ENCODE assay signal across 23 cellular contexts in the genomic region with DNA sequence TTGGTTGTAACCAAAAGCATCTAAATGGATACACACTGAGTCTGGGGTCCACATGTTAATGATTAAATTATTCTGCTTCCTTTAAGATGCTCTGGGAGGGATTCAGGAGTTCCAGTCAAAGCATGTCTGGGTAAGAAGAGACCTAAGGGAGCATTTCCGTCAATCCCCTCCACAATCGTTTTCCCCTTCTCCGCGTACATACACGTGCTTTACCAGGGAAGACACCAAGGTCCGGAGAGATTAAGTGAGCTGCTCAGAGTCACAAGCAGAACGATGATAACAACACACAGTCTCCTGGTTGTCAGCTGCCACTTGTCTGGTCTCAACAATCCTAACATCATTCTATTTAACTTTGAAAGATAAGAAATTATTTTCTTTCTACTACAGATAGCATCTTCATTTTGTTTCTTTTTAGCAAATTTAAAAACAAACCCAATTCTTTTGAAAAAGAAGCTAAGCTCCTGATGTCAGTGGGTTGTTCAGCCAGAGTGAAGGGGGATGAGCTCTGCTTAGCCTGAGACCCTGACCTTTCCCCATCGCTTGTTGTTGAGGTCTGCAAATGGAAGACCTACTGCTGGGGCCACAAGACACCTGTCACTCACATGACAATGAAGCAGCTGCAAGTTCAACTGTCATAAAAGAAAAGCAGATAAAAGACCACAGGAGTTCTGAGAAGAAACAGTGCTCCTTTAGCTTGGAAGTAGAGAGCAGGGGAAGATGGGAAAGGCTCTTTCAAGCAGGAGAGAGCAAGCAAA. TPM values are rescaled to one million over a fixed set of nuclear protein-coding genes. Genes with fewer than 3 reads are reported as not detected.
DNase-seq lines count a peak whose midpoint lies in the region; ATAC-seq and TF ChIP-seq lines count a peak whose summit lies in the region.
"Had no signal": no experiment of that assay in that cellular context is flagged by ENCODE, and none has a peak within 500 bp of the region (broad histone marks: within the 10 kb centered on the region; RNA-seq: fewer than 3 reads in every experiment).

No MANE protein-coding gene starts in this region.

- no peaks in the 10 kb centered on the region for H3K27me3 ChIP-seq in SJCRH30
- H3K27me3 ChIP-seq in tibial nerve: no peaks in the 10 kb centered on the region
- no peaks in the 10 kb centered on the region for H3K27me3 ChIP-seq in brain microvascular endothelial cell (replicated peaks)
- H3K27me3 ChIP-seq: upper lobe of right lung had no signal

- H3K4me3 Mint-ChIP-seq in activated CD8-positive, alpha-beta T cell treated with anti-CD3 and anti-CD28 coated beads for 36 hours: no peak overlapping the region
- no peak overlapping the region for H3K4me3 Mint-ChIP-seq in activated CD8-positive, alpha-beta T cell treated with anti-CD3 and anti-CD28 coated beads, Interleukin-2, amount 10 ng/mL, durations not matched to agents 7 days and 5 days
- H3K4me3 Mint-ChIP-seq in stimulated activated memory B cell treated with anti-CD40 and anti-IgM and Interleukin-4, amounts not matched to agents 10 μg/mL and 1 μg/mL and 100 μg/mL, for 72 hours: no peak overlapping the region
- H3K4me3 Mint-ChIP-seq: activated T-cell treated with anti-CD3 and anti-CD28 coated beads, Interleukin-2, amount 50 U/mL, for 24 hours; T-helper 1 cell treated with Interleukin-12 subunit alpha and Interleukin-12 subunit beta and Interleukin-4 antibody, amounts not matched to agents 30 μg/mL and 1 μg/mL, for 36 hours had no signal

- 85 to 86% methylated on average over 8 of the region's 8 CpGs for WGBS in tibial nerve, 2 donors

- peaks cover 45% of the 10 kb centered on the region for H3K4me1 Mint-ChIP-seq in activated CD8-positive, alpha-beta T cell treated with anti-CD3 and anti-CD28 coated beads for 36 hours (ENCODE audit: low read depth)
- H3K4me1 Mint-ChIP-seq in activated CD8-positive, alpha-beta T cell treated with anti-CD3 and anti-CD28 coated beads, Interleukin-2, amount 10 ng/mL, durations not matched to agents 7 days and 5 days (ENCODE audit: low read depth): peaks cover 61% of the 10 kb centered on the region
- H3K4me1 Mint-ChIP-seq in stimulated activated memory B cell treated with anti-CD40 and anti-IgM and Interleukin-4, amounts not matched to agents 10 μg/mL and 1 μg/mL and 100 μg/mL, for 72 hours: peaks cover 36% of the 10 kb centered on the region

- intact Hi-C loops in activated CD8-positive, alpha-beta T cell treated with anti-CD3 and anti-CD28 coated beads for 36 hours (cut with micrococcal nuclease): no loop called here

- no peak for DNase-seq in activated CD8-positive, alpha-beta T cell treated with anti-CD3 and anti-CD28 coated beads for 36 hours
- no peak for DNase-seq in activated CD8-positive, alpha-beta T cell treated with anti-CD3 and anti-CD28 coated beads, Interleukin-2, amount 10 ng/mL, durations not matched to agents 7 days and 5 days
- peak in 1 of 2 experiments; percentile 53 for DNase-seq in SJCRH30
- peak; percentile 34 for DNase-seq in iPS-NIHi7 (ENCODE audit: extremely low spot score)
- DNase-seq in tibial nerve (ENCODE audit: low spot score in 2 of 2): no peak
- DNase-seq in brain microvascular endothelial cell: no peak
- DNase-seq in activated CD4-positive, alpha-beta T cell treated with anti-CD3 and anti-CD28 coated beads, Interleukin-2, amount 50 U/mL, for 1 hour: no peak
- DNase-seq: activated CD4-positive, alpha-beta T cell treated with anti-CD3 and anti-CD28 coated beads for 48 hours; activated T-cell treated with anti-CD3 and anti-CD28 coated beads, Interleukin-2, amount 50 U/mL, for 24 hours; amniotic stem cell; cerebellar nuclear complex; COR-L47; EL; KBM-7; mucosa of descending colon; NCI-H1417 treated with DMSO at 0.1 percent for 48 hours; NCI-H226; stimulated activated naive CD4-positive, alpha-beta T cell treated with Interleukin-2 at 50 U/mL for 16 hours; upper lobe of right lung had no signal

- in situ Hi-C loops in brain microvascular endothelial cell (cut with HindIII; ENCODE audit: low pct_ligation_motif_present, low sequenced_read_pairs): loop anchor here (10.0 kb wide), 1 partner anchor 99 kb away; no protein-coding TSS in a partner anchor

- H3K27ac Mint-ChIP-seq in activated CD8-positive, alpha-beta T cell treated with anti-CD3 and anti-CD28 coated beads for 36 hours: peak overlapping the region; percentile 26
- H3K27ac Mint-ChIP-seq in activated CD8-positive, alpha-beta T cell treated with anti-CD3 and anti-CD28 coated beads, Interleukin-2, amount 10 ng/mL, durations not matched to agents 7 days and 5 days: no peak overlapping the region
- peak overlapping the region; percentile 8 for H3K27ac Mint-ChIP-seq in stimulated activated memory B cell treated with anti-CD40 and anti-IgM and Interleukin-4, amounts not matched to agents 10 μg/mL and 1 μg/mL and 100 μg/mL, for 72 hours
- H3K27ac Mint-ChIP-seq: T-helper 1 cell treated with Interleukin-12 subunit alpha and Interleukin-12 subunit beta and Interleukin-4 antibody, amounts not matched to agents 30 μg/mL and 1 μg/mL, for 36 hours had no signal

- CTCF ChIA-PET in activated CD8-positive, alpha-beta T cell treated with anti-CD3 and anti-CD28 coated beads for 36 hours (lab: Charles Lee): interaction anchor here (0.6 to 12.6 kb wide), 5 partner anchors 16 to 97 kb away, joined by 3 to 417 read pairs (median 3); partner anchors contain the start of gene STMN1
- CTCF ChIA-PET in activated CD8-positive, alpha-beta T cell treated with anti-CD3 and anti-CD28 coated beads, Interleukin-2, amount 10 ng/mL, durations not matched to agents 7 days and 5 days (lab: Charles Lee): interaction anchor here (1.0 to 12.9 kb wide), 3 partner anchors 34 to 94 kb away, joined by 3 to 610 read pairs (median 3); partner anchors contain the start of gene STMN1

- no peak for TF ChIP-seq CTCF in activated CD8-positive, alpha-beta T cell treated with anti-CD3 and anti-CD28 coated beads for 36 hours (IDR thresholded peaks at IDR 0.05)
- no peak for TF ChIP-seq CTCF in tibial nerve (IDR thresholded peaks at IDR 0.05)
- TF ChIP-seq CTCF in brain microvascular endothelial cell (IDR thresholded peaks at IDR 0.05; ENCODE audit: low read depth, low read length, missing control alignments): no peak

- no peaks in the 10 kb centered on the region for H3K9me3 ChIP-seq in SJCRH30 (replicated peaks)
- H3K9me3 ChIP-seq in tibial nerve: no peaks in the 10 kb centered on the region
- H3K9me3 ChIP-seq: mucosa of descending colon, prostate gland, upper lobe of right lung had no signal

- no peaks in the 10 kb centered on the region for H3K27me3 Mint-ChIP-seq in activated CD8-positive, alpha-beta T cell treated with anti-CD3 and anti-CD28 coated beads for 36 hours
- no peaks in the 10 kb centered on the region for H3K27me3 Mint-ChIP-seq in activated CD8-positive, alpha-beta T cell treated with anti-CD3 and anti-CD28 coated beads, Interleukin-2, amount 10 ng/mL, durations not matched to agents 7 days and 5 days (ENCODE audit: low read depth)
- no peaks in the 10 kb centered on the region for H3K27me3 Mint-ChIP-seq in stimulated activated memory B cell treated with anti-CD40 and anti-IgM and Interleukin-4, amounts not matched to agents 10 μg/mL and 1 μg/mL and 100 μg/mL, for 72 hours
- H3K27me3 Mint-ChIP-seq: activated T-cell treated with anti-CD3 and anti-CD28 coated beads, Interleukin-2, amount 50 U/mL, for 24 hours had no signal

- H3K4me1 ChIP-seq in SJCRH30 (peaks cover 39% of the 10 kb centered on the region), tibial nerve (peaks cover 0 to 22% (median 12%) of the 10 kb centered on the region in 4 donors)
- H3K4me1 ChIP-seq: prostate gland had no signal

- POLR2A ChIA-PET in activated CD8-positive, alpha-beta T cell treated with anti-CD3 and anti-CD28 coated beads for 36 hours (lab: Charles Lee): interaction anchor here (10.0 kb wide), 1 partner anchor 92 kb away, joined by 160 read pairs; the partner anchor contains the start of gene STMN1
- POLR2A ChIA-PET in activated CD8-positive, alpha-beta T cell treated with anti-CD3 and anti-CD28 coated beads, Interleukin-2, amount 10 ng/mL, durations not matched to agents 7 days and 5 days (lab: Charles Lee): interaction anchor here (1.0 to 1.3 kb wide), 2 partner anchors 97 to 110 kb away, joined by 3 read pairs; no protein-coding TSS in a partner anchor

- H3K36me3 ChIP-seq in SJCRH30 (no peaks in the 10 kb centered on the region), tibial nerve (peaks cover 0 to 21% (median 0%) of the 10 kb centered on the region in 3 donors), brain microvascular endothelial cell (replicated peaks) (no peaks in the 10 kb centered on the region)
- H3K36me3 ChIP-seq: prostate gland had no signal

- H3K36me3 Mint-ChIP-seq in activated CD8-positive, alpha-beta T cell treated with anti-CD3 and anti-CD28 coated beads for 36 hours (ENCODE audit: low read depth): peaks cover 7% of the 10 kb centered on the region
- peaks cover 9% of the 10 kb centered on the region for H3K36me3 Mint-ChIP-seq in activated CD8-positive, alpha-beta T cell treated with anti-CD3 and anti-CD28 coated beads, Interleukin-2, amount 10 ng/mL, durations not matched to agents 7 days and 5 days (ENCODE audit: low read depth)
- H3K36me3 Mint-ChIP-seq in stimulated activated memory B cell treated with anti-CD40 and anti-IgM and Interleukin-4, amounts not matched to agents 10 μg/mL and 1 μg/mL and 100 μg/mL, for 72 hours: peaks cover 30% of the 10 kb centered on the region

- H3K27ac ChIP-seq in SJCRH30 (peak overlapping the region; percentile 8), tibial nerve (no peak overlapping the region), brain microvascular endothelial cell (no peak overlapping the region)
- H3K27ac ChIP-seq: prostate gland, upper lobe of right lung had no signal

- no peak for ATAC-seq in activated CD8-positive, alpha-beta T cell treated with anti-CD3 and anti-CD28 coated beads for 36 hours
- no peak for ATAC-seq in activated CD8-positive, alpha-beta T cell treated with anti-CD3 and anti-CD28 coated beads, Interleukin-2, amount 10 ng/mL, durations not matched to agents 7 days and 5 days
- ATAC-seq in stimulated activated memory B cell treated with anti-CD40 and anti-IgM and Interleukin-4, amounts not matched to agents 10 μg/mL and 1 μg/mL and 100 μg/mL, for 72 hours: no peak
- ATAC-seq: left lobe of liver, mucosa of descending colon, upper lobe of right lung had no signal

- TF ChIP-seq EP300 in tibial nerve (IDR thresholded peaks at IDR 0.05): no peak

- no peaks in the 10 kb centered on the region for H3K9me3 Mint-ChIP-seq in activated CD8-positive, alpha-beta T cell treated with anti-CD3 and anti-CD28 coated beads for 36 hours
- H3K9me3 Mint-ChIP-seq in activated CD8-positive, alpha-beta T cell treated with anti-CD3 and anti-CD28 coated beads, Interleukin-2, amount 10 ng/mL, durations not matched to agents 7 days and 5 days (ENCODE audit: insufficient read depth): no peaks in the 10 kb centered on the region
- H3K9me3 Mint-ChIP-seq in stimulated activated memory B cell treated with anti-CD40 and anti-IgM and Interleukin-4, amounts not matched to agents 10 μg/mL and 1 μg/mL and 100 μg/mL, for 72 hours: no peaks in the 10 kb centered on the region
- H3K9me3 Mint-ChIP-seq: activated T-cell treated with anti-CD3 and anti-CD28 coated beads, Interleukin-2, amount 50 U/mL, for 24 hours; T-helper 1 cell treated with Interleukin-12 subunit alpha and Interleukin-12 subunit beta and Interleukin-4 antibody, amounts not matched to agents 30 μg/mL and 1 μg/mL, for 36 hours had no signal

- no peak for TF ChIP-seq POLR2A in tibial nerve (IDR thresholded peaks at IDR 0.05)

- no peak overlapping the region for H3K4me3 ChIP-seq in SJCRH30
- no peak overlapping the region for H3K4me3 ChIP-seq in tibial nerve
- no peak overlapping the region for H3K4me3 ChIP-seq in brain microvascular endothelial cell (ENCODE audit: low read depth, low read length)
- H3K4me3 ChIP-seq: mucosa of descending colon, prostate gland, upper lobe of right lung had no signal

RNA-seq across cellular contexts. Expression of gene PAFAH2, which starts 4.5 kb away (rescaled TPM):
- 1 to 10 TPM; 7.4 to 8.0 TPM for total RNA-seq in activated CD8-positive, alpha-beta T cell treated with anti-CD3 and anti-CD28 coated beads for 36 hours
- total RNA-seq in activated CD8-positive, alpha-beta T cell treated with anti-CD3 and anti-CD28 coated beads, Interleukin-2, amount 10 ng/mL, durations not matched to agents 7 days and 5 days: 10 to 100 TPM in 1 of 2 experiments, 1 to 10 TPM in 1; 9.1 to 10.9 TPM
- total RNA-seq in SJCRH30 (2014; rRNA removed; shearing (Covaris generic)): 3.8 and 4.0 TPM in 2 replicates
- 10 to 100 TPM in 1 of 4 donors, 1 to 10 TPM in 3; 6.3 to 19.2 (median 9.3) TPM for total RNA-seq in tibial nerve

RNA-seq across cellular contexts. Expression of gene EXTL1, which starts 28.2 kb away (rescaled TPM):
- total RNA-seq in activated CD8-positive, alpha-beta T cell treated with anti-CD3 and anti-CD28 coated beads for 36 hours: not detected
- total RNA-seq in activated CD8-positive, alpha-beta T cell treated with anti-CD3 and anti-CD28 coated beads, Interleukin-2, amount 10 ng/mL, durations not matched to agents 7 days and 5 days: not detected
- 32.7 and 38.7 TPM in 2 replicates for total RNA-seq in SJCRH30 (2014; rRNA removed; shearing (Covaris generic))
- 10 to 100 TPM; 30.6 to 44.3 (median 34.6) TPM for total RNA-seq in tibial nerve
- total RNA-seq: left lobe of liver had no signal

RNA-seq across cellular contexts. Expression of gene SLC30A2, which starts 52.5 kb away (rescaled TPM):
- not detected for total RNA-seq in activated CD8-positive, alpha-beta T cell treated with anti-CD3 and anti-CD28 coated beads for 36 hours
- total RNA-seq in activated CD8-positive, alpha-beta T cell treated with anti-CD3 and anti-CD28 coated beads, Interleukin-2, amount 10 ng/mL, durations not matched to agents 7 days and 5 days: not detected
- total RNA-seq in SJCRH30 (2014; rRNA removed; shearing (Covaris generic)): 0.08 and 0.26 TPM in 2 replicates
- not detected for total RNA-seq in tibial nerve
- total RNA-seq: upper lobe of right lung had no signal

Comparison
In these comparisons a context has a peak if more than half of its experiments do, and no peak if none do; other contexts are left out.
1. RNA of gene EXTL1, which starts 28.2 kb away (total RNA-seq): 32.7 to 38.7 TPM in SJCRH30 and 30.6 to 44.3 TPM in tibial nerve; not detected in activated CD8-positive, alpha-beta T cell treated with anti-CD3 and anti-CD28 coated beads for 36 hours and not detected in activated CD8-positive, alpha-beta T cell treated with anti-CD3 and anti-CD28 coated beads, Interleukin-2, amount 10 ng/mL, durations not matched to agents 7 days and 5 days; every median in the first group is over 10 times any median in the second.